ENCODE assay signal across 8 cellular contexts in the genomic region with DNA sequence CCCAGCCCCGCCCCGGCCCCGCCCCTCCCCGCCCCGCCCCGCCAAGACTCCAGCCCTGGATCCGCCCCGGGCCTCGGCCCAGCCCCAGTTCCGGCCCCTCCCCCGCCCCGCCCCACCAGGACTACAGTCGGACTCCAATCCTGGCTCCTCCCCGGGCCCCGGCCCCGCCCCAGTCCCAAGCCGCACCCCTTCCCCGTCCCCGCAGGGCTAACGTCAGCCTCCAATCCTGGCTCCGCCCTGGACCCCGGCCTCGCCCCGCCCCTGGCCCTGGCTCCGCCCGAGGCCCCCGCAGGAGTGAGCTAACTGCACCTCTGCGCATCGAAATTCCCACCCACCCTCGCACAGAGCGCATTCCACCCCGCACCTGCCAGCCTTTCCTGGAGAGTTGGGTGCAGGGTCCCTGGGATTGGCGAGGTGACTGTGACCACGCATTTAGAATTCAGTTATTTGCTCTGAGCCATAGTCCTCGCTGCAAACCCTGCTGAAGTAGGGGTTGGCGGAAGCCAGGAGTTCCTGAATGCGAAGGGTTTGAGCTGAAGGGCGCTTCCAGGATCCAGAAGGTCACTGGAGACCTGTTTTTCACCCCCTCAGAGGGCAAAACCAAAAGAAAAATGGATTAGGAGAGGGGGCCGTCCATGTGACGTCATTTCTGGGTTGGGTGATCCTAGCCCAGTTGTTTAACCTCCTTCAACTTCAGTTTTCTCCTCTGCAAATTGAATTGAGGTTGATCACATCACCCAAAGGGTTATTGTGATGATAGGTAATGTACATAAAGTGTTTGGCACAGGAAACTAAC. TPM values are rescaled to one million over a fixed set of nuclear protein-coding genes. Genes with fewer than 3 reads are reported as not detected.
DNase-seq lines count a peak whose midpoint lies in the region; ATAC-seq and TF ChIP-seq lines count a peak whose summit lies in the region.

No MANE protein-coding gene starts in this region.

- H3K9me3 ChIP-seq in RWPE2 (ENCODE audit: severe bottlenecking) = no peaks in the 10 kb centered on the region

- peak; percentile 95 for DNase-seq in Daoy (ENCODE audit: low read depth)
- peak; percentile 83 for DNase-seq in GOT3 (lab: John Stamatoyannopoulos, UW)
- DNase-seq in LNCaP clone FGC (ENCODE audit: low read depth) = peak; percentile 72
- DNase-seq in RWPE2 (ENCODE audit: low spot score) = peak; percentile 94
- DNase-seq in activated effector memory CD4-positive, alpha-beta T cell treated with Interleukin-2 at 50 U/mL for 16 hours = peak; percentile 97
- peak; percentile 92 for DNase-seq in fibroblast of pulmonary artery (ENCODE audit: low read depth)
- peak; percentile 99 for DNase-seq in nephron progenitor cell
- DNase-seq in stimulated activated naive CD8-positive, alpha-beta T cell treated with anti-CD3 and anti-CD28 coated beads, Interleukin-15, Interleukin-2, amounts not matched to agents 100 U/mL and 50 U/mL, for 24 hours = peak; percentile 99

- H3K27ac Mint-ChIP-seq in nephron progenitor cell = no peak overlapping the region

- no peaks in the 10 kb centered on the region for H3K36me3 Mint-ChIP-seq in nephron progenitor cell (ENCODE audit: low read depth)

- H3K36me3 ChIP-seq in RWPE2 (ENCODE audit: low read depth) = no peaks in the 10 kb centered on the region

- no peaks in the 10 kb centered on the region for H3K27me3 ChIP-seq in RWPE2 (ENCODE audit: insufficient read depth, poor library complexity, severe bottlenecking)

- peak; percentile 77 for ATAC-seq in RWPE2 (ENCODE audit: low read depth)
- ATAC-seq in stimulated activated naive CD8-positive, alpha-beta T cell treated with anti-CD3 and anti-CD28 coated beads, Interleukin-15, Interleukin-2, amounts not matched to agents 100 U/mL and 50 U/mL, for 24 hours = peak; percentile 87

- H3K27ac ChIP-seq in RWPE2 (ENCODE audit: poor library complexity, severe bottlenecking) = no peak overlapping the region

- peaks cover 9% of the 10 kb centered on the region for H3K4me1 ChIP-seq in RWPE2 (ENCODE audit: insufficient read depth, poor library complexity, severe bottlenecking)

- TF ChIP-seq CTCF in LNCaP clone FGC (IDR thresholded peaks at IDR 0.05; ENCODE audit: control insufficient read depth, extremely low read depth, insufficient read depth) (no peak), RWPE2 (IDR thresholded peaks at IDR 0.05; ENCODE audit: poor library complexity, severe bottlenecking) (no peak), fibroblast of pulmonary artery (IDR thresholded peaks at IDR 0.05; ENCODE audit: low read length, missing control alignments) (no peak), nephron progenitor cell (IDR thresholded peaks at IDR 0.05) (no peak)

- H3K9me3 Mint-ChIP-seq in nephron progenitor cell = no peaks in the 10 kb centered on the region

- peaks cover 23% of the 10 kb centered on the region for H3K27me3 Mint-ChIP-seq in nephron progenitor cell (ENCODE audit: low read depth, poor library complexity)

- H3K4me1 Mint-ChIP-seq in nephron progenitor cell = peaks cover 61% of the 10 kb centered on the region

- H3K4me3 ChIP-seq in LNCaP clone FGC (ENCODE audit: low read depth, low read length) (peak overlapping the region; percentile 36), RWPE2 (ENCODE audit: severe bottlenecking) (peak overlapping the region; percentile 20), fibroblast of pulmonary artery (replicated peaks; ENCODE audit: low read depth, low read length) (peak overlapping the region; percentile 70)

- H3K4me3 Mint-ChIP-seq in nephron progenitor cell = peak overlapping the region; percentile 81

RNA-seq across cellular contexts. Expression of a gene that starts 0.6 kb away (rescaled TPM):
- total RNA-seq in Daoy (2014; rRNA removed; shearing (Covaris generic)) = 26.0 and 27.6 TPM in 2 replicates

RNA-seq across cellular contexts. Expression of a gene that starts 16.5 kb away (rescaled TPM):
- total RNA-seq in Daoy (2014; rRNA removed; shearing (Covaris generic)) = not detected in 2 replicates

RNA-seq across cellular contexts. Expression of a gene that starts 17.7 kb away (rescaled TPM):
- not detected in 2 replicates for total RNA-seq in Daoy (2014; rRNA removed; shearing (Covaris generic))

RNA-seq across cellular contexts. Expression of a gene that starts 29.1 kb away (rescaled TPM):
- total RNA-seq in Daoy (2014; rRNA removed; shearing (Covaris generic)) = under 0.01 TPM in 1 of 2 replicates, not detected in the other

RNA-seq across cellular contexts. Expression of a gene that starts 52.4 kb away (rescaled TPM):
- not detected in 2 replicates for total RNA-seq in Daoy (2014; rRNA removed; shearing (Covaris generic))

Comparison
In these comparisons a context has a peak if more than half of its experiments do, and no peak if none do; other contexts are left out.
1. H3K4me3 ChIP-seq: peak in every context shown above with its lines; median percentile 70 in fibroblast of pulmonary artery; 36 in LNCaP clone FGC; 20 in RWPE2.